Comparison of ENCODE assay signal across 13 cellular contexts in the genomic region with DNA sequence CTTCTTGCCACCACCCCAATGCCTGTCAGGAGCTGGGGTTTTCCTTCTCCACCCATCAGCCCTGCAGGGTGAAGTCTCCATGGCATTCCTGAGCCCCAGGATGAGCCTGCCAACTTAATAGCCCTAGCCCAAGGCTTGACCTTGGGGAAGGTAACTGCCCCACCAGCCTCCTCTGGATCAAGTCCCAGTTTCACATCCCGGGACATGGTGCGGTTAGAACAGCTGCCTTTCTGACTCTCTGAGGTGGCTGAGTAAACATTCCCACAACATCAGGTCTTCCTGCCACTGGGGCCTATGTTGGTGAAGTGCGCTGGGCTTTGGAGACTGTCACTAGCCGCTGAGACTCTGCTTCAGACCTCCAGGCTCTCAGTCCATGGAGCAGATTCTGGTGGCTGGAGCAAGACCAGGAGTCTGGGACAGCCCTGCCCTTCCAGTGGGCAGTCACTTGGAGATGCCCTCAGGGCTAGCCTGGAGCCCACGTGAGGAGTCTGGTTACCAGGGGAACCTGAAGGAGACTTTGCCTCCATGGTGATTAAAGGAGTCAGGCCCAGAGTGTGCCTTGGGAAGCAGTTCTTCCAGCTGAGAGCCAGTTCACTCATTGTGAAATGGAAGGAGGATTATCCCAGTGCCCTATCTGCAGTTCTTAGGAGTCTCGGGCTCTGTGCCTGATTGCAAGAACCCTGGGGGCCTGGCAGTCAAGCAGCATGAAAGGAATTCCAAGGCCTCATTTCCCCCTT. TPM values are rescaled to one million over a fixed set of nuclear protein-coding genes. Genes with fewer than 3 reads are reported as not detected.
DNase-seq lines count a peak whose midpoint lies in the region; ATAC-seq and TF ChIP-seq lines count a peak whose summit lies in the region.
"Had no signal": no experiment of that assay in that cellular context is flagged by ENCODE, and none has a peak within 500 bp of the region (broad histone marks: within the 10 kb centered on the region; RNA-seq: fewer than 3 reads in every experiment).

No MANE protein-coding gene starts in this region.

- intact Hi-C loops in testis (cut with DNase I; ENCODE audit: low total_unique reads) = no loop called here

- no peak overlapping the region for H3K4me3 Mint-ChIP-seq in nephron

- H3K4me1 ChIP-seq in foreskin keratinocyte (no peaks in the 10 kb centered on the region), testis (no peaks in the 10 kb centered on the region)
- H3K4me1 ChIP-seq: tibial artery had no signal

- no peak overlapping the region for H3K4me3 ChIP-seq in testis
- H3K4me3 ChIP-seq: GM12878, tibial artery had no signal

- WGBS in testis, 2 donors = 69 to 93% methylated on average over 4 to 6 of the region's 6 CpGs

- H3K9me3 Mint-ChIP-seq in nephron = no peaks in the 10 kb centered on the region

- no peak for TF ChIP-seq POLR2A in testis (IDR thresholded peaks at IDR 0.05)

- peaks cover 22% of the 10 kb centered on the region for H3K27me3 ChIP-seq in foreskin keratinocyte
- H3K27me3 ChIP-seq in testis = no peaks in the 10 kb centered on the region
- H3K27me3 ChIP-seq: tibial artery had no signal

- TF ChIP-seq CTCF in foreskin keratinocyte (conservative IDR thresholded peaks at IDR 0.05) (no peak), nephron (IDR thresholded peaks at IDR 0.05; ENCODE audit: unreplicated experiment in 3 of 3) (no peak), testis (IDR thresholded peaks at IDR 0.05) (no peak)

- peak overlapping the region; percentile 91 to 95 (median 93) for H3K27ac Mint-ChIP-seq in nephron

- H3K36me3 Mint-ChIP-seq in nephron (ENCODE audit: low read depth) = no peaks in the 10 kb centered on the region
- H3K36me3 Mint-ChIP-seq: naive B cell had no signal

- H3K4me1 Mint-ChIP-seq in nephron = peaks cover 21% of the 10 kb centered on the region

- DNase-seq in EL = peak; percentile 38
- DNase-seq in SHP77 treated with DMSO at 0.1 percent for 48 hours (lab: John Stamatoyannopoulos, UW) = peak; percentile 30
- DNase-seq in foreskin keratinocyte = no peak
- no peak for DNase-seq in stimulated activated naive CD4-positive, alpha-beta T cell treated with Interleukin-2 at 50 U/mL for 16 hours (lab: John Stamatoyannopoulos, UW)
- DNase-seq in testis = no peak
- DNase-seq in activated CD4-positive, alpha-beta T cell treated with anti-CD3 and anti-CD28 coated beads for 48 hours = no peak
- DNase-seq in activated CD4-positive, CD25-positive, alpha-beta regulatory T cell (lab: John Stamatoyannopoulos, UW) = no peak
- DNase-seq: activated naive CD4-positive, alpha-beta T cell had no signal

- no peaks in the 10 kb centered on the region for H3K9me3 ChIP-seq in testis
- H3K9me3 ChIP-seq: tibial artery had no signal

- no peaks in the 10 kb centered on the region for H3K36me3 ChIP-seq in testis (ENCODE audit: low read depth, missing control alignments)
- H3K36me3 ChIP-seq: tibial artery had no signal

- H3K27ac ChIP-seq in foreskin keratinocyte = no peak overlapping the region
- H3K27ac ChIP-seq in testis = no peak overlapping the region
- H3K27ac ChIP-seq: tibial artery had no signal

- peak; percentile 45 for ATAC-seq in foreskin keratinocyte

- no peaks in the 10 kb centered on the region for H3K27me3 Mint-ChIP-seq in nephron (ENCODE audit: low read depth)
- H3K27me3 Mint-ChIP-seq: B cell had no signal

RNA-seq across cellular contexts. Expression of a gene that starts 56.8 kb away (rescaled TPM):
- total RNA-seq in foreskin keratinocyte (21.2 and 28.6 TPM in 2 replicates), testis (10 to 100 TPM; 31.3 to 38.3 TPM)
- polyA plus RNA-seq in foreskin keratinocyte (26.1 and 31.3 TPM in 2 replicates), testis (ENCODE audit: insufficient read depth, low read depth, low replicate concordance) (46.1 TPM)

Comparison
In these comparisons a context has a peak if more than half of its experiments do, and no peak if none do; other contexts are left out.
1. DNase-seq: peak in EL (single experiment) and SHP77 treated with DMSO at 0.1 percent for 48 hours (single experiment); none in foreskin keratinocyte (0 of 2), stimulated activated naive CD4-positive, alpha-beta T cell treated with Interleukin-2 at 50 U/mL for 16 hours (single experiment), testis (single experiment), activated CD4-positive, alpha-beta T cell treated with anti-CD3 and anti-CD28 coated beads for 48 hours (single experiment) and activated CD4-positive, CD25-positive, alpha-beta regulatory T cell (0 of 4).